25 cellular contexts compared by ENCODE assay signal in genomic region chr16:497258-497657, GRCh38. TPM values are rescaled to one million over a fixed set of nuclear protein-coding genes. Genes with fewer than 3 reads are reported as not detected.
DNase-seq lines count a peak whose midpoint lies in the region; ATAC-seq and TF ChIP-seq lines count a peak whose summit lies in the region.
"Had no signal": no experiment of that assay in that cellular context is flagged by ENCODE, and none has a peak within 500 bp of the region (broad histone marks: within the 10 kb centered on the region; RNA-seq: fewer than 3 reads in every experiment).

No MANE protein-coding gene starts in this region.

- peaks cover 6% of the 10 kb centered on the region for H3K4me1 Mint-ChIP-seq in nephron
- H3K4me1 Mint-ChIP-seq in type B pancreatic cell (ENCODE audit: unreplicated experiment), result peaks cover 12% of the 10 kb centered on the region
- H3K4me1 Mint-ChIP-seq: B cell had no signal

- DNase-seq in right cardiac atrium, result peak in 2 of 3 donors; percentile 61 to 63
- no peak for DNase-seq in right atrium auricular region (ENCODE audit: low spot score)
- DNase-seq in astrocyte of the spinal cord (ENCODE audit: low read depth, low spot score), result peak; percentile 45
- DNase-seq in type B pancreatic cell (ENCODE audit: extremely low spot score, unreplicated experiment), result no peak
- DNase-seq in DMS53 treated with DMSO at 0.1 percent for 48 hours (lab: John Stamatoyannopoulos, UW; ENCODE audit: unreplicated experiment), result no peak
- DNase-seq: 8988T; CD4-positive, CD25-positive, alpha-beta regulatory T cell; COR-L47; DMS 273 treated with DMSO at 0.1 percent for 48 hours; HCEC 1CT; MM.1S; NCI-H1092; NCI-H1436 treated with DMSO at 0.1 percent for 48 hours; NCI-H2029; NCI-H2171; NCI-H526; PC-3; RPMI8226; SIG-M5 had no signal

- in situ Hi-C loops in astrocyte of the spinal cord (cut with HindIII; ENCODE audit: low sequenced_read_pairs), result no loop called here

- H3K36me3 ChIP-seq in right atrium auricular region, result peaks cover 4% of the 10 kb centered on the region

- H3K36me3 Mint-ChIP-seq in nephron (ENCODE audit: low read depth), result peaks cover 33% of the 10 kb centered on the region
- H3K36me3 Mint-ChIP-seq in type B pancreatic cell, result peaks cover 6% of the 10 kb centered on the region

- TF ChIP-seq CTCF in right atrium auricular region (IDR thresholded peaks at IDR 0.05), result no peak
- no peak for TF ChIP-seq CTCF in astrocyte of the spinal cord (IDR thresholded peaks at IDR 0.05; ENCODE audit: low read depth, low read length)
- TF ChIP-seq CTCF in nephron (IDR thresholded peaks at IDR 0.05; ENCODE audit: unreplicated experiment in 3 of 3), result no peak
- no peak for TF ChIP-seq CTCF in type B pancreatic cell (conservative IDR thresholded peaks at IDR 0.05)

- no peak overlapping the region for H3K27ac ChIP-seq in right cardiac atrium (ENCODE audit: low read length)
- no peak overlapping the region for H3K27ac ChIP-seq in right atrium auricular region
- H3K27ac ChIP-seq: HL-60 had no signal

- H3K27me3 Mint-ChIP-seq in nephron (ENCODE audit: low read depth) (peaks cover 3% of the 10 kb centered on the region), type B pancreatic cell (no peaks in the 10 kb centered on the region)
- H3K27me3 Mint-ChIP-seq: B cell; CD4-positive, CD25-positive, alpha-beta regulatory T cell; IgD-negative memory B cell had no signal

- ATAC-seq in right cardiac atrium (peak; percentile 48 to 82), HG02678 (IDR thresholded peaks at IDR 0.05; ENCODE audit: unreplicated experiment) (no peak), HG02571 (IDR thresholded peaks at IDR 0.05; ENCODE audit: unreplicated experiment) (no peak)
- ATAC-seq: PC-3 had no signal

- intact Hi-C loops in right cardiac atrium (cut with DNase I), result no loop called here

- H3K4me3 ChIP-seq in right cardiac atrium (ENCODE audit: low read length), result no peak overlapping the region
- no peak overlapping the region for H3K4me3 ChIP-seq in right atrium auricular region
- H3K4me3 ChIP-seq in astrocyte of the spinal cord (ENCODE audit: low read depth, low read length), result no peak overlapping the region

- H3K4me3 Mint-ChIP-seq in nephron (peak overlapping the region; percentile 43 to 69 (median 45)), type B pancreatic cell (no peak overlapping the region)
- H3K4me3 Mint-ChIP-seq: B cell, IgD-negative memory B cell had no signal

- H3K27me3 ChIP-seq in right cardiac atrium (ENCODE audit: control insufficient read depth, insufficient read depth), result no peaks in the 10 kb centered on the region
- H3K27me3 ChIP-seq in right atrium auricular region, result no peaks in the 10 kb centered on the region

- H3K9me3 Mint-ChIP-seq in nephron, result no peaks in the 10 kb centered on the region
- H3K9me3 Mint-ChIP-seq in type B pancreatic cell, result no peaks in the 10 kb centered on the region
- H3K9me3 Mint-ChIP-seq: CD4-positive, CD25-positive, alpha-beta regulatory T cell; IgD-negative memory B cell had no signal

- H3K4me1 ChIP-seq in right cardiac atrium (ENCODE audit: control insufficient read depth, insufficient read depth, low read length) (no peaks in the 10 kb centered on the region), right atrium auricular region (no peaks in the 10 kb centered on the region)

- H3K9me3 ChIP-seq in right cardiac atrium (ENCODE audit: control insufficient read depth, low read length), result no peaks in the 10 kb centered on the region
- no peaks in the 10 kb centered on the region for H3K9me3 ChIP-seq in right atrium auricular region

- H3K27ac Mint-ChIP-seq in nephron (peak overlapping the region; percentile 76 to 92 (median 85)), type B pancreatic cell (peak overlapping the region; percentile 52)
- H3K27ac Mint-ChIP-seq: B cell, IgD-negative memory B cell had no signal

- WGBS in right cardiac atrium, result 64% methylated on average over 11 of the region's 11 CpGs

RNA-seq across cellular contexts. Expression of gene CAPN15, which starts 30.3 kb away (rescaled TPM):
- 10 to 100 TPM; 15.4 to 22.1 (median 19.6) TPM for total RNA-seq in right cardiac atrium
- 16.9 TPM for polyA plus RNA-seq in right cardiac atrium
- total RNA-seq in right atrium auricular region, result 10 to 100 TPM; 18.5 to 28.1 TPM
- 50.1 and 52.3 TPM in 2 replicates for total RNA-seq in type B pancreatic cell (ENCODE audit: low replicate concordance)

Comparison
In these comparisons a context has a peak if more than half of its experiments do, and no peak if none do; other contexts are left out.
1. DNase-seq: peak in right cardiac atrium (2 of 3) and astrocyte of the spinal cord (single experiment); none in right atrium auricular region (single experiment), type B pancreatic cell (single experiment) and DMS53 treated with DMSO at 0.1 percent for 48 hours (single experiment).
2. ATAC-seq: peak in right cardiac atrium (2 of 2); none in HG02678 (single experiment) and HG02571 (single experiment).